1 cellular context compared by ENCODE assay signal in genomic region chr11:124470516-124471231, GRCh38.
TF ChIP-seq lines count a peak whose summit lies in the region.

No MANE protein-coding gene starts in this region.

TF ChIP-seq in endothelial cell of umbilical vein, 7 proteins besides CTCF, POLR2A, EP300 and RAD21 (continued from another document):
- TF ChIP-seq MAX (IDR thresholded peaks at IDR 0.05; ENCODE audit: insufficient read depth, insufficient read length) (no peak), GATA2 (IDR thresholded peaks at IDR 0.05; ENCODE audit: insufficient read depth, insufficient read length, low read depth, low read length) (no peak), EZH2 (IDR thresholded peaks at IDR 0.05; ENCODE audit: borderline replicate concordance, low read depth, low read length, severe bottlenecking) (no peak), JUN (IDR thresholded peaks at IDR 0.05; ENCODE audit: borderline replicate concordance, insufficient read depth, insufficient read length, low read depth) (no peak)
TF ChIP-seq in endothelial cell of umbilical vein: peak in this region for 0.
